Comparison of ENCODE assay signal across 7 cellular contexts in genomic region chr3:122609798-122610559, GRCh38. TPM values are rescaled to one million over a fixed set of nuclear protein-coding genes. Genes with fewer than 3 reads are reported as not detected.
A peak's percentile ranks its signal among the peaks of the same experiment; 100 is the strongest.
DNase-seq lines count a peak whose midpoint lies in the region; ATAC-seq and TF ChIP-seq lines count a peak whose summit lies in the region.

No MANE protein-coding gene starts in this region.

- H4K20me1 ChIP-seq in HCT116 (ENCODE audit: insufficient read depth) (no peaks in the 10 kb centered on the region), MM.1S (ENCODE audit: insufficient read depth, low read length) (no peaks in the 10 kb centered on the region)

- H3F3A ChIP-seq in MM.1S (ENCODE audit: insufficient read depth, low read length): peaks cover 10% of the 10 kb centered on the region

- H3K9ac ChIP-seq in HCT116 (ENCODE audit: low read length) (peak overlapping the region; percentile 35), MM.1S (ENCODE audit: low read length) (no peak overlapping the region)

- RAD21 ChIA-PET in HCT116 (lab: Charles Lee; ENCODE audit: low non-redundant PET in 1 of 2, low total read pairs in 2 of 2, uncharacterized antibody in 2 of 2, unreplicated experiment in 2 of 2): no interaction called here

- H3K36me3 ChIP-seq in HCT116 (ENCODE audit: control insufficient read depth in 1 of 2, insufficient read depth in 2 of 2, low read length in 2 of 2): no peaks in the 10 kb centered on the region
- H3K36me3 ChIP-seq in MM.1S (replicated peaks; ENCODE audit: insufficient read depth, low read length): no peaks in the 10 kb centered on the region
- H3K36me3 ChIP-seq in brain microvascular endothelial cell (replicated peaks): no peaks in the 10 kb centered on the region

- BruUV-seq in HCT116 (replicated peaks; lab: Mats Ljungman, UMichigan): no TSS peak

- TF ChIP-seq RAD21 in HCT116 (IDR thresholded peaks at IDR 0.05; ENCODE audit: low read depth): 0 out of 2 replicates have a peak, but pooled peaks have one; percentile 10

- H3K4me1 ChIP-seq in HCT116 (ENCODE audit: control insufficient read depth in 1 of 2, insufficient read depth in 2 of 2, low read length in 2 of 2): peaks cover 3 to 15% of the 10 kb centered on the region in 2 experiments; a peak in 3 of 4 replicates
- H3K4me1 ChIP-seq in MM.1S (ENCODE audit: low read length): peaks cover 7% of the 10 kb centered on the region

- ATAC-seq in GM18517 (IDR thresholded peaks at IDR 0.05; ENCODE audit: unreplicated experiment) (peak; percentile 99), HCT116 (peak; percentile 88)
- peak; percentile 98 for ATAC-seq in stimulated activated naive CD8-positive, alpha-beta T cell treated with anti-CD3 and anti-CD28 coated beads, Interleukin-15, amount 100 ng/mL, for 72 hours

- H3K79me2 ChIP-seq in HCT116 (ENCODE audit: insufficient read depth, low read length) (no peaks in the 10 kb centered on the region), MM.1S (ENCODE audit: low read length) (no peaks in the 10 kb centered on the region)

- H3K4me2 ChIP-seq in HCT116 (ENCODE audit: low read length) (peak overlapping the region; percentile 72), MM.1S (ENCODE audit: low read depth, low read length) (peak overlapping the region; percentile 47; the same call in 1 of the 2 replicates)

- intact Hi-C loops in HCT116 (cut with micrococcal nuclease): no loop called here

- H2AFZ ChIP-seq in HCT116 (ENCODE audit: low read depth, low read length, poor library complexity, severe bottlenecking) (peak overlapping the region; percentile 92), MM.1S (ENCODE audit: low read length) (0 out of 2 replicates have a peak overlapping the region, but pooled peaks have one; percentile 5)

- H3K9me3 ChIP-seq in HCT116 (ENCODE audit: control insufficient read depth in 1 of 2, insufficient read depth in 1 of 2, low read depth in 1 of 2, low read length in 2 of 2) (no peaks in the 10 kb centered on the region), MM.1S (replicated peaks; ENCODE audit: insufficient read depth, low read length) (no peaks in the 10 kb centered on the region)

- no peaks in the 10 kb centered on the region for H3K27me3 Mint-ChIP-seq in stimulated activated naive CD8-positive, alpha-beta T cell treated with anti-CD3 and anti-CD28 coated beads, Interleukin-15, amount 100 ng/mL, for 72 hours

- H3K4me3 ChIP-seq in HCT116 (replicated peaks in 1 of 2; ENCODE audit: low read depth in 1 of 2, low read length in 2 of 2) (peak overlapping the region; percentile 3 to 45; a peak in 3 of 4 replicates), MM.1S (ENCODE audit: low read length) (0 out of 2 replicates have a peak overlapping the region, but pooled peaks have one; percentile 26), brain microvascular endothelial cell (ENCODE audit: low read depth, low read length) (no peak overlapping the region)

- no peak for TF ChIP-seq POLR2A in HCT116 (IDR thresholded peaks at IDR 0.05; ENCODE audit: borderline replicate concordance, extremely low read depth, insufficient read depth, insufficient read length)

- TF ChIP-seq CTCF in HCT116 (IDR thresholded peaks at IDR 0.05 in 2 of 3, conservative IDR thresholded peaks at IDR 0.05 in 1 of 3; ENCODE audit: borderline replicate concordance in 1 of 3, insufficient read depth in 1 of 3, low read depth in 2 of 3, low read length in 2 of 3) (no peak), MM.1S (IDR thresholded peaks at IDR 0.05; ENCODE audit: low read length) (no peak), brain microvascular endothelial cell (IDR thresholded peaks at IDR 0.05; ENCODE audit: low read depth, low read length, missing control alignments) (no peak)

- in situ Hi-C loops in brain microvascular endothelial cell (cut with HindIII; ENCODE audit: low pct_ligation_motif_present, low sequenced_read_pairs): no loop called here

- POLR2A ChIA-PET in HCT116 (lab: Charles Lee): interaction anchor here (1.1 kb wide), 1 partner anchor 19 kb away, joined by 3 read pairs; no protein-coding TSS in a partner anchor

- H3K4me1 Mint-ChIP-seq in stimulated activated naive CD8-positive, alpha-beta T cell treated with anti-CD3 and anti-CD28 coated beads, Interleukin-15, amount 100 ng/mL, for 72 hours: peaks cover 28% of the 10 kb centered on the region

- H3K27ac Mint-ChIP-seq in stimulated activated naive CD8-positive, alpha-beta T cell treated with anti-CD3 and anti-CD28 coated beads, Interleukin-15, amount 100 ng/mL, for 72 hours: peak overlapping the region; percentile 23 to 87

- H3K9me2 ChIP-seq in HCT116 (ENCODE audit: insufficient read depth): no peaks in the 10 kb centered on the region
- no peaks in the 10 kb centered on the region for H3K9me2 ChIP-seq in MM.1S (replicated peaks; ENCODE audit: insufficient read depth, low read length)

- H3K27me3 ChIP-seq in HCT116 (ENCODE audit: insufficient read depth, low read length) (no peaks in the 10 kb centered on the region), MM.1S (replicated peaks; ENCODE audit: insufficient read depth, low read length) (no peaks in the 10 kb centered on the region), brain microvascular endothelial cell (replicated peaks) (no peaks in the 10 kb centered on the region)

- peak overlapping the region; percentile 4; the same call in 1 of the 2 replicates for H3K27ac ChIP-seq in HCT116 (ENCODE audit: low read depth, low read length)
- peak overlapping the region; percentile 22; the same call in 1 of the 2 replicates for H3K27ac ChIP-seq in MM.1S (ENCODE audit: low read length)
- H3K27ac ChIP-seq in brain microvascular endothelial cell: peak overlapping the region; percentile 84

- CTCF ChIA-PET in HCT116 (lab: Charles Lee): interaction anchor here (0.9 kb wide), 1 partner anchor 12 kb away, joined by 3 read pairs; no protein-coding TSS in a partner anchor

- H3K4me3 Mint-ChIP-seq in stimulated activated naive CD8-positive, alpha-beta T cell treated with anti-CD3 and anti-CD28 coated beads, Interleukin-15, amount 100 ng/mL, for 72 hours: peak overlapping the region; percentile 21 to 70

- peaks cover 0 to 9% of the 10 kb centered on the region in 2 donors for H3K9me3 Mint-ChIP-seq in stimulated activated naive CD8-positive, alpha-beta T cell treated with anti-CD3 and anti-CD28 coated beads, Interleukin-15, amount 100 ng/mL, for 72 hours

- peak; percentile 13 for DNase-seq in HCT116 (ENCODE audit: low read depth, low spot score)
- DNase-seq in MM.1S: peak; percentile 68
- DNase-seq in brain microvascular endothelial cell: peak; percentile 64
- peak; percentile 28 to 49 for DNase-seq in stimulated activated naive CD8-positive, alpha-beta T cell treated with anti-CD3 and anti-CD28 coated beads, Interleukin-15, amount 100 ng/mL, for 72 hours
- no peak for DNase-seq in GF-D8 (lab: John Stamatoyannopoulos, UW)
- DNase-seq in HuH-7.5 (ENCODE audit: low spot score): no peak

TF ChIP-seq in HCT116, 20 proteins besides CTCF, POLR2A, EP300 and RAD21:
- TF ChIP-seq SP1 (IDR thresholded peaks at IDR 0.05; ENCODE audit: low read depth) (peak; percentile 67), ATF3 (IDR thresholded peaks at IDR 0.05) (0 out of 2 replicates have a peak, but pooled peaks have one; percentile 42), CBX3 (IDR thresholded peaks at IDR 0.05; ENCODE audit: low read depth) (peak; percentile 82), EZH2phosphoT487 (IDR thresholded peaks at IDR 0.05; ENCODE audit: borderline replicate concordance) (no peak), FOSL1 (IDR thresholded peaks at IDR 0.05; ENCODE audit: low read depth) (peak; percentile 96), REST (IDR thresholded peaks at IDR 0.05; ENCODE audit: low read depth) (no peak), JUND (IDR thresholded peaks at IDR 0.05) (peak; percentile 90), MAX (IDR thresholded peaks at IDR 0.05) (no peak), SRF (IDR thresholded peaks at IDR 0.05; ENCODE audit: low read depth) (peak; percentile 45; the same call in 1 of the 2 replicates)

RNA-seq across cellular contexts. Expression of gene PARP15, which starts 32.5 kb away (rescaled TPM):
- 0.12 TPM for total RNA-seq in HCT116 (2021; ENCODE audit: unreplicated experiment)
- not detected in 2 replicates for polyA plus RNA-seq in HCT116 (2012)

RNA-seq across cellular contexts. Expression of gene DTX3L, which starts 45.8 kb away (rescaled TPM):
- total RNA-seq in HCT116 (2021; ENCODE audit: unreplicated experiment): 13.1 TPM
- polyA plus RNA-seq in HCT116 (2012): 3.9 and 4.6 TPM in 2 replicates

RNA-seq across cellular contexts. Expression of gene PARP9, which starts 45.9 kb away (rescaled TPM):
- total RNA-seq in HCT116 (2021; ENCODE audit: unreplicated experiment): 9.5 TPM
- 6.3 and 6.8 TPM in 2 replicates for polyA plus RNA-seq in HCT116 (2012)

Comparison
In these comparisons a context has a peak if more than half of its experiments do, and no peak if none do; other contexts are left out.
1. DNase-seq: peak in HCT116 (single experiment), MM.1S (single experiment), brain microvascular endothelial cell (single experiment) and stimulated activated naive CD8-positive, alpha-beta T cell treated with anti-CD3 and anti-CD28 coated beads, Interleukin-15, amount 100 ng/mL, for 72 hours (2 of 2); none in GF-D8 (single experiment) and HuH-7.5 (single experiment).
2. H3K27ac ChIP-seq: peak in every context shown above with its lines; median percentile 84 in brain microvascular endothelial cell; 22 in MM.1S; 4 in HCT116.
3. Peak in every context shown above with its lines, with median percentiles within 50 percentile points of each other: ATAC-seq.